ENCODE assay signal across 21 cellular contexts in the genomic region with DNA sequence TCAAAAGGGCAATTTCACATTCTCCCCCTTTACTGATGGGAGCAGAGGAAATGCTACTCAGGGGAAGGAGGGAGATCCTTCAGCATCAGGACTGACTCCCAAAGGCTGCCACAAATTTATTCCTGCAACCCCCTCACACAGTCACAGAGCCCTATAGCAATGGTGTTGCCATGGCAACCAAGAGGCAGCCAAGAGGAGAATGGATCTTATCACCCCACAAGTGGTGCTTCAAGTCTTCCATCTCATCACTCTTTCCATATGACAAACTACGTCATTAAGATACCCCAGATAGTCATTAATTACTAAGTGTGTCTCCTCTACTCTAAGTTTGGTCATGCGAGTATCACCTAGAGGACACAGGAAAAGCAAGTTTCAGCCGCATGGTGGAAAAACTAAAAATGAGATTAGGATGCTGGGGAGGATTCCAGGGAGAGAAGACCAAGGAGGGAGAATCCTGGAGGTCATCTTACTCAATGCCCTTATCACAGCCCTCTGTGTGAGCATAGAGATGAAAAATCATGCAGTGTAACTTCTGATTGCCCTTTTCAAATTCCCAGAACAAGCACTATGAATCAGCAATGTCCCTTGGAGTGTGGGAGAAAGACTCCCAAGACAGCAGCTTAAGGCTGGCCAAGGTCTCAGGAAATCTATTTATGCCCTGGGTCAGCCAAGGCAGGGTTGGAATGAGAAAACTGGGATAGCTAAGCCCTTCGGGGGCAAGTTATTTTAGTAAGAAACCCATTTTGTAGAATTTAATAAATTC.
DNase-seq lines count a peak whose midpoint lies in the region; TF ChIP-seq lines count a peak whose summit lies in the region.
"Had no signal": no experiment of that assay in that cellular context is flagged by ENCODE, and none has a peak within 500 bp of the region (broad histone marks: within the 10 kb centered on the region; RNA-seq: fewer than 3 reads in every experiment).

No MANE protein-coding gene starts in this region.

- no peaks in the 10 kb centered on the region for H3K27me3 Mint-ChIP-seq in MCF 10A (ENCODE audit: insufficient read depth, unreplicated experiment)
- H3K27me3 Mint-ChIP-seq: activated CD4-positive, alpha-beta memory T cell treated with anti-CD3 and anti-CD28 coated beads for 36 hours; CD8-positive, alpha-beta memory T cell had no signal

- TF ChIP-seq POLR2A in spleen (IDR thresholded peaks at IDR 0.05) = no peak

- no peaks in the 10 kb centered on the region for H3K4me1 Mint-ChIP-seq in MCF 10A (ENCODE audit: insufficient read depth, unreplicated experiment)
- H3K4me1 Mint-ChIP-seq: CD8-positive, alpha-beta memory T cell had no signal

- H3K4me3 ChIP-seq in liver (ENCODE audit: low read depth in 1 of 3, low read length in 3 of 3) (no peak overlapping the region), spleen (no peak overlapping the region)

- TF ChIP-seq CTCF in liver (IDR thresholded peaks at IDR 0.05; ENCODE audit: low read depth, low read length, missing input control) = no peak
- TF ChIP-seq CTCF in spleen (IDR thresholded peaks at IDR 0.05 in 8 of 11, conservative IDR thresholded peaks at IDR 0.05 in 3 of 11) = no peak
- no peak for TF ChIP-seq CTCF in MCF 10A (IDR thresholded peaks at IDR 0.05; ENCODE audit: unreplicated experiment)

- peak; percentile 25 for DNase-seq in NCI-H524 treated with DMSO at 0.1 percent for 48 hours (lab: John Stamatoyannopoulos, UW)
- peak; percentile 25 for DNase-seq in foreskin melanocyte
- no peak for DNase-seq in spleen
- no peak for DNase-seq in NCI-H69 (lab: John Stamatoyannopoulos, UW)
- DNase-seq in MCF 10A (ENCODE audit: unreplicated experiment) = no peak
- no peak for DNase-seq in activated T-cell treated with anti-CD3 and anti-CD28 coated beads for 4 hours
- no peak for DNase-seq in cerebellum (ENCODE audit: low spot score)
- DNase-seq: activated CD4-positive, alpha-beta memory T cell treated with anti-CD3 and anti-CD28 coated beads for 36 hours; activated T-cell treated with anti-CD3 and anti-CD28 coated beads, Interleukin-2, amount 50 U/mL, for 4 hours; brain microvascular endothelial cell; CD8-positive, alpha-beta memory T cell; dermis blood vessel endothelial cell; NCI-H187; NCI-H526; nephron progenitor cell; SIG-M5; stimulated activated naive CD4-positive, alpha-beta T cell treated with Interleukin-2 at 50 U/mL for 16 hours had no signal

- no peak overlapping the region for H3K27ac Mint-ChIP-seq in MCF 10A (ENCODE audit: low read depth, unreplicated experiment)
- H3K27ac Mint-ChIP-seq: activated CD4-positive, alpha-beta memory T cell treated with anti-CD3 and anti-CD28 coated beads for 36 hours; activated naive CD4-positive, alpha-beta T cell treated with anti-CD3 and anti-CD28 coated beads, Interleukin-2, amount 50 U/mL, for 72 hours; CD8-positive, alpha-beta memory T cell; nephron progenitor cell; T-helper 1 cell treated with Interleukin-12 subunit alpha and Interleukin-12 subunit beta and Interleukin-4 antibody, amounts not matched to agents 30 μg/mL and 1 μg/mL, for 36 hours had no signal

- H3K36me3 Mint-ChIP-seq in MCF 10A (ENCODE audit: insufficient read depth, unreplicated experiment) = no peaks in the 10 kb centered on the region
- H3K36me3 Mint-ChIP-seq: activated CD4-positive, alpha-beta memory T cell treated with anti-CD3 and anti-CD28 coated beads for 36 hours; CD8-positive, alpha-beta memory T cell had no signal

- H3K27me3 ChIP-seq in liver (ENCODE audit: control insufficient read depth in 4 of 4, insufficient read depth in 4 of 4, low read length in 3 of 4) = no peaks in the 10 kb centered on the region
- no peaks in the 10 kb centered on the region for H3K27me3 ChIP-seq in spleen (replicated peaks in 1 of 7)
- H3K27me3 ChIP-seq: brain microvascular endothelial cell had no signal

- peak in 1 of 2 donors; percentile 13 for TF ChIP-seq RAD21 in liver (IDR thresholded peaks at IDR 0.05)

- H3K9me3 ChIP-seq in liver (ENCODE audit: control insufficient read depth in 4 of 4, low read length in 3 of 4) (peaks cover 0 to 3% (median 0%) of the 10 kb centered on the region in 4 donors), spleen (peaks cover 0 to 16% (median 0%) of the 10 kb centered on the region in 8 donors)

- H3K4me3 Mint-ChIP-seq in MCF 10A (ENCODE audit: unreplicated experiment) = no peak overlapping the region
- H3K4me3 Mint-ChIP-seq: activated CD4-positive, alpha-beta memory T cell treated with anti-CD3 and anti-CD28 coated beads for 36 hours; activated T-cell treated with anti-CD3 and anti-CD28 coated beads, Interleukin-2, amount 50 U/mL, for 4 hours; CD8-positive, alpha-beta memory T cell; nephron progenitor cell; T-helper 1 cell treated with Interleukin-12 subunit alpha and Interleukin-12 subunit beta and Interleukin-4 antibody, amounts not matched to agents 30 μg/mL and 1 μg/mL, for 36 hours had no signal

- BruUV-seq in MCF 10A (replicated peaks; lab: Mats Ljungman, UMichigan) = no TSS peak

- no peak overlapping the region for H3K9ac ChIP-seq in liver (ENCODE audit: low read depth in 1 of 2, low read length in 2 of 2)

- CTCF ChIA-PET in MCF 10A (lab: Yijun Ruan, JAX) = no interaction called here

- peaks cover 34% of the 10 kb centered on the region for H3K9me3 Mint-ChIP-seq in MCF 10A (ENCODE audit: unreplicated experiment)
- H3K9me3 Mint-ChIP-seq: nephron progenitor cell had no signal

- H3K36me3 ChIP-seq in liver (ENCODE audit: control insufficient read depth in 4 of 4, insufficient read depth in 3 of 4, low read depth in 1 of 4, low read length in 3 of 4) (no peaks in the 10 kb centered on the region), spleen (no peaks in the 10 kb centered on the region)
- H3K36me3 ChIP-seq: brain microvascular endothelial cell had no signal

- WGBS in liver = 74% methylated on average over 4 of the region's 4 CpGs
- WGBS in spleen, 5 donors = 68 to 78% (median 76%) methylated on average over 4 of the region's 4 CpGs

- POLR2A ChIA-PET in MCF 10A (lab: Yijun Ruan, JAX) = no interaction called here

- H3K4me1 ChIP-seq in liver (ENCODE audit: control insufficient read depth in 4 of 4, insufficient read depth in 4 of 4, low read length in 3 of 4) (no peaks in the 10 kb centered on the region), spleen (no peaks in the 10 kb centered on the region)

- intact Hi-C loops in spleen (cut with DNase I; ENCODE audit: low total_unique reads) = no loop called here
- intact Hi-C loops in MCF 10A (cut with micrococcal nuclease) = no loop called here

- H3K27ac ChIP-seq in liver (ENCODE audit: low read depth in 1 of 2, low read length in 2 of 2) = no peak overlapping the region
- H3K27ac ChIP-seq in spleen = peak overlapping the region in 5 of 8 donors; percentile 31 to 68 (median 53)
- H3K27ac ChIP-seq: brain microvascular endothelial cell, epithelial cell of prostate had no signal

TF ChIP-seq in liver, 16 proteins besides CTCF, POLR2A, EP300 and RAD21 (continues in another document):
- no peak for TF ChIP-seq JUND (IDR thresholded peaks at IDR 0.05)
- TF ChIP-seq, protein P1, sequence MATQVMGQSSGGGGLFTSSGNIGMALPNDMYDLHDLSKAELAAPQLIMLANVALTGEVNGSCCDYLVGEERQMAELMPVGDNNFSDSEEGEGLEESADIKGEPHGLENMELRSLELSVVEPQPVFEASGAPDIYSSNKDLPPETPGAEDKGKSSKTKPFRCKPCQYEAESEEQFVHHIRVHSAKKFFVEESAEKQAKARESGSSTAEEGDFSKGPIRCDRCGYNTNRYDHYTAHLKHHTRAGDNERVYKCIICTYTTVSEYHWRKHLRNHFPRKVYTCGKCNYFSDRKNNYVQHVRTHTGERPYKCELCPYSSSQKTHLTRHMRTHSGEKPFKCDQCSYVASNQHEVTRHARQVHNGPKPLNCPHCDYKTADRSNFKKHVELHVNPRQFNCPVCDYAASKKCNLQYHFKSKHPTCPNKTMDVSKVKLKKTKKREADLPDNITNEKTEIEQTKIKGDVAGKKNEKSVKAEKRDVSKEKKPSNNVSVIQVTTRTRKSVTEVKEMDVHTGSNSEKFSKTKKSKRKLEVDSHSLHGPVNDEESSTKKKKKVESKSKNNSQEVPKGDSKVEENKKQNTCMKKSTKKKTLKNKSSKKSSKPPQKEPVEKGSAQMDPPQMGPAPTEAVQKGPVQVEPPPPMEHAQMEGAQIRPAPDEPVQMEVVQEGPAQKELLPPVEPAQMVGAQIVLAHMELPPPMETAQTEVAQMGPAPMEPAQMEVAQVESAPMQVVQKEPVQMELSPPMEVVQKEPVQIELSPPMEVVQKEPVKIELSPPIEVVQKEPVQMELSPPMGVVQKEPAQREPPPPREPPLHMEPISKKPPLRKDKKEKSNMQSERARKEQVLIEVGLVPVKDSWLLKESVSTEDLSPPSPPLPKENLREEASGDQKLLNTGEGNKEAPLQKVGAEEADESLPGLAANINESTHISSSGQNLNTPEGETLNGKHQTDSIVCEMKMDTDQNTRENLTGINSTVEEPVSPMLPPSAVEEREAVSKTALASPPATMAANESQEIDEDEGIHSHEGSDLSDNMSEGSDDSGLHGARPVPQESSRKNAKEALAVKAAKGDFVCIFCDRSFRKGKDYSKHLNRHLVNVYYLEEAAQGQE (IDR thresholded peaks at IDR 0.05) = no peak
- TF ChIP-seq, protein P2, sequence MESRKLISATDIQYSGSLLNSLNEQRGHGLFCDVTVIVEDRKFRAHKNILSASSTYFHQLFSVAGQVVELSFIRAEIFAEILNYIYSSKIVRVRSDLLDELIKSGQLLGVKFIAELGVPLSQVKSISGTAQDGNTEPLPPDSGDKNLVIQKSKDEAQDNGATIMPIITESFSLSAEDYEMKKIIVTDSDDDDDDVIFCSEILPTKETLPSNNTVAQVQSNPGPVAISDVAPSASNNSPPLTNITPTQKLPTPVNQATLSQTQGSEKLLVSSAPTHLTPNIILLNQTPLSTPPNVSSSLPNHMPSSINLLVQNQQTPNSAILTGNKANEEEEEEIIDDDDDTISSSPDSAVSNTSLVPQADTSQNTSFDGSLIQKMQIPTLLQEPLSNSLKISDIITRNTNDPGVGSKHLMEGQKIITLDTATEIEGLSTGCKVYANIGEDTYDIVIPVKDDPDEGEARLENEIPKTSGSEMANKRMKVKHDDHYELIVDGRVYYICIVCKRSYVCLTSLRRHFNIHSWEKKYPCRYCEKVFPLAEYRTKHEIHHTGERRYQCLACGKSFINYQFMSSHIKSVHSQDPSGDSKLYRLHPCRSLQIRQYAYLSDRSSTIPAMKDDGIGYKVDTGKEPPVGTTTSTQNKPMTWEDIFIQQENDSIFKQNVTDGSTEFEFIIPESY (IDR thresholded peaks at IDR 0.05) = no peak
- TF ChIP-seq, protein P3, sequence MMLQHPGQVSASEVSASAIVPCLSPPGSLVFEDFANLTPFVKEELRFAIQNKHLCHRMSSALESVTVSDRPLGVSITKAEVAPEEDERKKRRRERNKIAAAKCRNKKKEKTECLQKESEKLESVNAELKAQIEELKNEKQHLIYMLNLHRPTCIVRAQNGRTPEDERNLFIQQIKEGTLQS (IDR thresholded peaks at IDR 0.05) = no peak
- no peak for TF ChIP-seq FOXA2 (IDR thresholded peaks at IDR 0.05)
- TF ChIP-seq EGR1 (IDR thresholded peaks at IDR 0.05; ENCODE audit: low read depth in 2 of 2) = no peak
- no peak for TF ChIP-seq HNF4A (conservative IDR thresholded peaks at IDR 0.05)
- TF ChIP-seq HNF4G (IDR thresholded peaks at IDR 0.05) = no peak

Comparison
In these comparisons a context has a peak if more than half of its experiments do, and no peak if none do; other contexts are left out.
1. DNase-seq: peak in NCI-H524 treated with DMSO at 0.1 percent for 48 hours (single experiment) and foreskin melanocyte (single experiment); none in spleen (single experiment), NCI-H69 (single experiment), MCF 10A (single experiment), activated T-cell treated with anti-CD3 and anti-CD28 coated beads for 4 hours (single experiment) and cerebellum (single experiment).
2. H3K27ac ChIP-seq: peak in spleen (5 of 8); none in liver (0 of 2).